In genomic region chr22:26482171-26482570, GRCh38 we compare ENCODE assay signal across 10 cellular contexts. TPM values are rescaled to one million over a fixed set of nuclear protein-coding genes. Genes with fewer than 3 reads are reported as not detected.
DNase-seq lines count a peak whose midpoint lies in the region; ATAC-seq and TF ChIP-seq lines count a peak whose summit lies in the region.
"Had no signal": no experiment of that assay in that cellular context is flagged by ENCODE, and none has a peak within 500 bp of the region (broad histone marks: within the 10 kb centered on the region; RNA-seq: fewer than 3 reads in every experiment).

No MANE protein-coding gene starts in this region.

- no peak overlapping the region for H3K9ac ChIP-seq in mammary epithelial cell (ENCODE audit: insufficient read depth, low read length)

- POLR2A ChIA-PET in MCF 10A (lab: Yijun Ruan, JAX): interaction anchor here (0.9 to 6.1 kb wide), 9 partner anchors 9 to 183 kb away, joined by 3 to 62 read pairs (median 7); partner anchors contain the start of gene TFIP11

- peaks cover 17% of the 10 kb centered on the region for H3K36me3 Mint-ChIP-seq in MCF 10A (ENCODE audit: insufficient read depth, unreplicated experiment)

- peak overlapping the region; percentile 99 for H3K27ac Mint-ChIP-seq in MCF 10A (ENCODE audit: low read depth, unreplicated experiment)
- H3K27ac Mint-ChIP-seq in stimulated activated naive CD8-positive, alpha-beta T cell treated with anti-CD3 and anti-CD28 coated beads, Interleukin-15, amount 100 ng/mL, for 72 hours: peak overlapping the region in 1 of 2 donors; percentile 98

- no peaks in the 10 kb centered on the region for H4K20me1 ChIP-seq in mammary epithelial cell (ENCODE audit: insufficient read depth, low read length)

- H3K4me1 Mint-ChIP-seq in MCF 10A (ENCODE audit: insufficient read depth, unreplicated experiment): peaks cover 63% of the 10 kb centered on the region
- H3K4me1 Mint-ChIP-seq in stimulated activated naive CD8-positive, alpha-beta T cell treated with anti-CD3 and anti-CD28 coated beads, Interleukin-15, amount 100 ng/mL, for 72 hours: peaks cover 83% of the 10 kb centered on the region

- no peak overlapping the region for H2AFZ ChIP-seq in mammary epithelial cell (ENCODE audit: low read depth, low read length)

- H3K4me1 ChIP-seq in mammary epithelial cell (ENCODE audit: insufficient read depth, low read length): peaks cover 28% of the 10 kb centered on the region
- H3K4me1 ChIP-seq in RWPE2 (ENCODE audit: insufficient read depth, poor library complexity, severe bottlenecking): peaks cover 29% of the 10 kb centered on the region

- H3K4me3 Mint-ChIP-seq in MCF 10A (ENCODE audit: unreplicated experiment): peak overlapping the region; percentile 95
- H3K4me3 Mint-ChIP-seq in stimulated activated naive CD8-positive, alpha-beta T cell treated with anti-CD3 and anti-CD28 coated beads, Interleukin-15, amount 100 ng/mL, for 72 hours: peak overlapping the region; percentile 98 to 99

- dilution Hi-C loops in mammary epithelial cell (cut with HindIII; ENCODE audit: low sequenced_read_pairs): no loop called here

- in situ Hi-C loops in mammary epithelial cell (cut with MboI; ENCODE audit: low sequenced_read_pairs in 2 of 2): no loop called here

- ATAC-seq in RWPE2 (ENCODE audit: low read depth): no peak
- no peak for ATAC-seq in stimulated activated naive CD8-positive, alpha-beta T cell treated with anti-CD3 and anti-CD28 coated beads, Interleukin-15, amount 100 ng/mL, for 72 hours
- ATAC-seq in GM21529 (IDR thresholded peaks at IDR 0.05; ENCODE audit: unreplicated experiment): no peak
- ATAC-seq in GM21723 (IDR thresholded peaks at IDR 0.05; ENCODE audit: unreplicated experiment): no peak
- no peak for ATAC-seq in HG03342 (IDR thresholded peaks at IDR 0.05; ENCODE audit: unreplicated experiment)

- DNase-seq in MCF 10A (ENCODE audit: unreplicated experiment) (no peak), mammary epithelial cell (no peak), RWPE2 (ENCODE audit: low spot score) (no peak), epithelial cell of prostate (ENCODE audit: low read depth, low spot score) (no peak)
- DNase-seq in stimulated activated naive CD8-positive, alpha-beta T cell treated with anti-CD3 and anti-CD28 coated beads, Interleukin-15, amount 100 ng/mL, for 72 hours: no peak
- DNase-seq: NCI-H345 had no signal

- H3K4me3 ChIP-seq in mammary epithelial cell (replicated peaks in 1 of 3; ENCODE audit: insufficient read depth in 1 of 3, low read depth in 2 of 3, low read length in 3 of 3) (no peak overlapping the region), RWPE2 (ENCODE audit: severe bottlenecking) (no peak overlapping the region)

- no peaks in the 10 kb centered on the region for H3K9me3 Mint-ChIP-seq in MCF 10A (ENCODE audit: unreplicated experiment)
- H3K9me3 Mint-ChIP-seq in stimulated activated naive CD8-positive, alpha-beta T cell treated with anti-CD3 and anti-CD28 coated beads, Interleukin-15, amount 100 ng/mL, for 72 hours: no peaks in the 10 kb centered on the region

- BruUV-seq in MCF 10A (replicated peaks; lab: Mats Ljungman, UMichigan): no TSS peak
- BruUV-seq in mammary epithelial cell (replicated peaks; lab: Mats Ljungman, UMichigan): no TSS peak

- CTCF ChIA-PET in MCF 10A (lab: Yijun Ruan, JAX): interaction anchor here (1.0 to 1.9 kb wide), 6 partner anchors 9 to 118 kb away, joined by 3 to 12 read pairs (median 6); no protein-coding TSS in a partner anchor
- CTCF ChIA-PET in mammary epithelial cell (lab: Charles Lee; ENCODE audit: low non-redundant PET): no interaction called here

- H3K79me2 ChIP-seq in mammary epithelial cell (ENCODE audit: insufficient read depth, low read length): peaks cover 86% of the 10 kb centered on the region

- TF ChIP-seq CTCF in MCF 10A (IDR thresholded peaks at IDR 0.05; ENCODE audit: unreplicated experiment) (no peak), mammary epithelial cell (conservative IDR thresholded peaks at IDR 0.05 in 1 of 2, IDR thresholded peaks at IDR 0.05 in 1 of 2; ENCODE audit: extremely low read depth in 1 of 2, insufficient read depth in 1 of 2, low read depth in 1 of 2, low read length in 2 of 2) (no peak), RWPE2 (IDR thresholded peaks at IDR 0.05; ENCODE audit: poor library complexity, severe bottlenecking) (no peak)

- H3K27me3 ChIP-seq in mammary epithelial cell (ENCODE audit: insufficient read depth, low read length): no peaks in the 10 kb centered on the region
- no peaks in the 10 kb centered on the region for H3K27me3 ChIP-seq in RWPE2 (ENCODE audit: insufficient read depth, poor library complexity, severe bottlenecking)

- H3K4me2 ChIP-seq in mammary epithelial cell (ENCODE audit: insufficient read depth, low read depth, low read length): no peak overlapping the region

- H3K27ac ChIP-seq in mammary epithelial cell (ENCODE audit: insufficient read depth, low read depth, low read length) (no peak overlapping the region), RWPE2 (ENCODE audit: poor library complexity, severe bottlenecking) (peak overlapping the region; percentile 72), epithelial cell of prostate (peak overlapping the region; percentile 76)

- intact Hi-C loops in MCF 10A (cut with micrococcal nuclease): no loop called here
- intact Hi-C loops in mammary epithelial cell (cut with micrococcal nuclease): no loop called here

- 61% methylated on average over 5 of the region's 5 CpGs for WGBS in mammary epithelial cell (ENCODE audit: low coverage, missing lambda C conversion rate)

- H3K9me3 ChIP-seq in mammary epithelial cell (replicated peaks; ENCODE audit: insufficient read depth, low read length) (no peaks in the 10 kb centered on the region), RWPE2 (ENCODE audit: severe bottlenecking) (no peaks in the 10 kb centered on the region)
- H3K9me3 ChIP-seq: thoracic aorta had no signal

- H3K36me3 ChIP-seq in mammary epithelial cell (ENCODE audit: insufficient read depth, low read length) (peaks cover 9% of the 10 kb centered on the region), RWPE2 (ENCODE audit: low read depth) (peaks cover 32% of the 10 kb centered on the region)
- H3K36me3 ChIP-seq: thoracic aorta had no signal

- no peaks in the 10 kb centered on the region for H3K27me3 Mint-ChIP-seq in MCF 10A (ENCODE audit: insufficient read depth, unreplicated experiment)
- H3K27me3 Mint-ChIP-seq in stimulated activated naive CD8-positive, alpha-beta T cell treated with anti-CD3 and anti-CD28 coated beads, Interleukin-15, amount 100 ng/mL, for 72 hours: no peaks in the 10 kb centered on the region

RNA-seq across cellular contexts. Expression of gene HPS4, which starts 1.4 kb away (rescaled TPM):
- total RNA-seq in MCF 10A (2022): 35.6 and 38.3 TPM in 2 replicates
- total RNA-seq in mammary epithelial cell: 10 to 100 TPM; 33.6 to 38.3 TPM
- 18.3 TPM for polyA plus RNA-seq in mammary epithelial cell
- 9.7 TPM for polyA minus RNA-seq in mammary epithelial cell

RNA-seq across cellular contexts. Expression of gene SRRD, which starts 1.5 kb away (rescaled TPM):
- 22.4 and 27.9 TPM in 2 replicates for total RNA-seq in MCF 10A (2022)
- total RNA-seq in mammary epithelial cell: 10 to 100 TPM; 16.3 to 20.8 TPM
- 20.7 TPM for polyA plus RNA-seq in mammary epithelial cell
- 21.7 TPM for polyA minus RNA-seq in mammary epithelial cell

RNA-seq across cellular contexts. Expression of gene TFIP11, which starts 30.1 kb away (rescaled TPM):
- total RNA-seq in MCF 10A (2022) (41.0 and 58.9 TPM in 2 replicates), mammary epithelial cell (10 to 100 TPM; 35.7 to 38.3 TPM)
- 21.5 TPM for polyA plus RNA-seq in mammary epithelial cell
- polyA minus RNA-seq in mammary epithelial cell: 61.8 TPM

RNA-seq across cellular contexts. Expression of gene ASPHD2, which starts 53.1 kb away (rescaled TPM):
- total RNA-seq in MCF 10A (2022) (4.0 and 4.8 TPM in 2 replicates), mammary epithelial cell (10 to 100 TPM in 1 of 2 donors, 1 to 10 TPM in 1; 6.1 to 16.5 TPM)
- polyA plus RNA-seq in mammary epithelial cell: 4.1 TPM
- polyA minus RNA-seq in mammary epithelial cell: 3.9 TPM
